ENCODE assay signal across 27 cellular contexts in genomic region chr1:1926886-1927660, GRCh38. TPM values are rescaled to one million over a fixed set of nuclear protein-coding genes. Genes with fewer than 3 reads are reported as not detected.
DNase-seq lines count a peak whose midpoint lies in the region; ATAC-seq, FAIRE-seq and TF ChIP-seq lines count a peak whose summit lies in the region.
"Had no signal": no experiment of that assay in that cellular context is flagged by ENCODE, and none has a peak within 500 bp of the region (broad histone marks: within the 10 kb centered on the region; RNA-seq: fewer than 3 reads in every experiment).

No MANE protein-coding gene starts in this region.

- no peaks in the 10 kb centered on the region for H3K9me3 Mint-ChIP-seq in activated CD8-positive, alpha-beta memory T cell treated with anti-CD3 and anti-CD28 coated beads, Interleukin-2, amount 10 ng/mL, durations not matched to agents 7 days and 5 days (ENCODE audit: low read depth)
- peaks cover 0 to 4% (median 0%) of the 10 kb centered on the region in 7 donors for H3K9me3 Mint-ChIP-seq in CD14-positive monocyte
- H3K9me3 Mint-ChIP-seq: CD4-positive, alpha-beta memory T cell; IgD-negative memory B cell had no signal

- intact Hi-C loops in left cardiac atrium (cut with DNase I) (no loop called here), HepG2 (cut with micrococcal nuclease; ENCODE audit: unreplicated experiment) (no loop called here), transverse colon (cut with DNase I; ENCODE audit: low total_unique reads) (no loop called here), CD14-positive monocyte (cut with micrococcal nuclease) (no loop called here)

- no peaks in the 10 kb centered on the region for H3K9me3 ChIP-seq in HepG2 (ENCODE audit: low read length)
- H3K9me3 ChIP-seq in transverse colon: no peaks in the 10 kb centered on the region

- no peak overlapping the region for H2AFZ ChIP-seq in HepG2 (ENCODE audit: low read length)
- H2AFZ ChIP-seq: PC-9 had no signal

- WGBS in HepG2 (ENCODE audit: low lambda C conversion rate): 35% methylated on average over 8 of the region's 21 CpGs
- WGBS in transverse colon (ENCODE audit: low coverage in 1 of 2), 2 donors: 75% methylated on average over 18 of the region's 21 CpGs; no CpG with 5 or more reads in 1 of the 2 donors

- FAIRE-seq in HepG2 (lab: Jason Lieb, UNC): no peak
- FAIRE-seq in H54 (lab: Jason Lieb, UNC): no peak
- FAIRE-seq: G401.6, GM12878, GM19239 had no signal

- no peak overlapping the region for H3K4me2 ChIP-seq in HepG2 (ENCODE audit: low read depth, low read length)
- H3K4me2 ChIP-seq: KMS-11, PC-9 had no signal

- H3K4me3 ChIP-seq in HepG2 (replicated peaks in 1 of 3; ENCODE audit: insufficient read depth in 1 of 3, low read depth in 2 of 3, low read length in 3 of 3) (no peak overlapping the region), transverse colon (no peak overlapping the region)
- H3K4me3 ChIP-seq: GM12878, PC-9 had no signal

- POLR2A ChIA-PET in HepG2 (lab: Yijun Ruan, JAX): no interaction called here

- H3K36me3 Mint-ChIP-seq in activated CD8-positive, alpha-beta memory T cell treated with anti-CD3 and anti-CD28 coated beads, Interleukin-2, amount 10 ng/mL, durations not matched to agents 7 days and 5 days: no peaks in the 10 kb centered on the region
- no peaks in the 10 kb centered on the region for H3K36me3 Mint-ChIP-seq in CD14-positive monocyte
- H3K36me3 Mint-ChIP-seq: CD4-positive, alpha-beta memory T cell; IgD-negative memory B cell had no signal

- H3K4me3 Mint-ChIP-seq in activated CD8-positive, alpha-beta memory T cell treated with anti-CD3 and anti-CD28 coated beads, Interleukin-2, amount 10 ng/mL, durations not matched to agents 7 days and 5 days: no peak overlapping the region
- H3K4me3 Mint-ChIP-seq in CD14-positive monocyte: no peak overlapping the region
- H3K4me3 Mint-ChIP-seq: CD4-positive, alpha-beta memory T cell; H9; IgD-negative memory B cell had no signal

- no peak for TF ChIP-seq EP300 in HepG2 (IDR thresholded peaks at IDR 0.05; ENCODE audit: low read depth in 2 of 2, low read length in 2 of 2)
- no peak for TF ChIP-seq EP300 in HepG2 (CRISPR knock-in tag; IDR thresholded peaks at IDR 0.05; ENCODE audit: borderline replicate concordance)
- TF ChIP-seq EP300 in transverse colon (IDR thresholded peaks at IDR 0.05; ENCODE audit: low read depth): no peak

- H3K79me2 ChIP-seq in HepG2 (ENCODE audit: insufficient read depth, low read length): no peaks in the 10 kb centered on the region

- TF ChIP-seq POLR2A in HepG2 (IDR thresholded peaks at IDR 0.05; ENCODE audit: insufficient read depth in 1 of 2, low read depth in 2 of 2, low read length in 2 of 2): no peak
- no peak for TF ChIP-seq POLR2A in transverse colon (IDR thresholded peaks at IDR 0.05)
- TF ChIP-seq POLR2A in H54 (IDR thresholded peaks at IDR 0.05; ENCODE audit: low read depth, low read length): no peak

- H3K4me1 Mint-ChIP-seq in activated CD8-positive, alpha-beta memory T cell treated with anti-CD3 and anti-CD28 coated beads, Interleukin-2, amount 10 ng/mL, durations not matched to agents 7 days and 5 days: no peaks in the 10 kb centered on the region
- H3K4me1 Mint-ChIP-seq in CD14-positive monocyte: no peaks in the 10 kb centered on the region
- H3K4me1 Mint-ChIP-seq: CD4-positive, alpha-beta memory T cell had no signal

- H3K36me3 ChIP-seq in HepG2 (replicated peaks in 1 of 2; ENCODE audit: control insufficient read depth in 1 of 2, insufficient read depth in 2 of 2, low read length in 2 of 2) (no peaks in the 10 kb centered on the region), transverse colon (no peaks in the 10 kb centered on the region)

- H3K27ac ChIP-seq in HepG2 (ENCODE audit: extremely low read length, insufficient read depth, low read length): no peak overlapping the region
- no peak overlapping the region for H3K27ac ChIP-seq in transverse colon
- H3K27ac ChIP-seq: KMS-11, PC-9 had no signal

- no peaks in the 10 kb centered on the region for H3K27me3 Mint-ChIP-seq in activated CD8-positive, alpha-beta memory T cell treated with anti-CD3 and anti-CD28 coated beads, Interleukin-2, amount 10 ng/mL, durations not matched to agents 7 days and 5 days
- H3K27me3 Mint-ChIP-seq in CD14-positive monocyte (ENCODE audit: low read depth in 3 of 3): peaks cover 5 to 7% (median 5%) of the 10 kb centered on the region in 3 donors
- H3K27me3 Mint-ChIP-seq: CD4-positive, alpha-beta memory T cell had no signal

- no peak for ATAC-seq in activated CD8-positive, alpha-beta memory T cell treated with anti-CD3 and anti-CD28 coated beads, Interleukin-2, amount 10 ng/mL, durations not matched to agents 7 days and 5 days
- ATAC-seq in left cardiac atrium: no peak
- no peak for ATAC-seq in HepG2
- no peak for ATAC-seq in GM18519 (IDR thresholded peaks at IDR 0.05; ENCODE audit: low FRiP score, unreplicated experiment)
- ATAC-seq: GM12878 had no signal

- peak; percentile 33 for DNase-seq in activated CD8-positive, alpha-beta memory T cell treated with anti-CD3 and anti-CD28 coated beads, Interleukin-2, amount 10 ng/mL, durations not matched to agents 7 days and 5 days
- no peak for DNase-seq in activated CD8-positive, alpha-beta memory T cell treated with anti-CD3 and anti-CD28 coated beads, Interleukin-2, amount 50 U/mL, for 48 hours
- DNase-seq in left cardiac atrium (peak; percentile 9), HepG2 (ENCODE audit: low spot score) (no peak), transverse colon (peak; percentile 6), CD14-positive monocyte (ENCODE audit: low spot score) (no peak), H54 (ENCODE audit: insufficient read length, low spot score) (no peak)
- DNase-seq: 8988T; ACHN; CD4-positive, alpha-beta memory T cell; COR-L47; MM.1S; NCI-H1417; NCI-H1694; NCI-H2029 treated with DMSO at 0.1 percent for 48 hours; NCI-H526 treated with DMSO at 0.1 percent for 48 hours; PC-9; SHP77 had no signal

- BruUV-seq in HepG2 (replicated peaks; lab: Mats Ljungman, UMichigan): no TSS peak

- TF ChIP-seq CTCF in HepG2 (CRISPR knock-in tag; IDR thresholded peaks at IDR 0.05): no peak
- no peak for TF ChIP-seq CTCF in transverse colon (IDR thresholded peaks at IDR 0.05)
- no peak for TF ChIP-seq CTCF in CD14-positive monocyte (IDR thresholded peaks at IDR 0.05)

- H3K4me1 ChIP-seq in HepG2 (ENCODE audit: insufficient read depth, low read length) (peaks cover 43% of the 10 kb centered on the region), transverse colon (peaks cover 3 to 14% (median 11%) of the 10 kb centered on the region in 4 donors)

- CTCF ChIA-PET in activated CD8-positive, alpha-beta memory T cell treated with anti-CD3 and anti-CD28 coated beads, Interleukin-2, amount 10 ng/mL, durations not matched to agents 7 days and 5 days (lab: Charles Lee): no interaction called here
- CTCF ChIA-PET in HepG2 (lab: Yijun Ruan, JAX; ENCODE audit: low intra/inter-chr PET ratio, low total read pairs): no interaction called here

- H3K27me3 ChIP-seq in HepG2 (ENCODE audit: control insufficient read depth in 1 of 2, insufficient read depth in 2 of 2, low read length in 2 of 2): peaks cover 26 to 47% of the 10 kb centered on the region in 2 experiments; a peak in 4 of 5 replicates
- no peaks in the 10 kb centered on the region for H3K27me3 ChIP-seq in transverse colon

- H3K27ac Mint-ChIP-seq in activated CD8-positive, alpha-beta memory T cell treated with anti-CD3 and anti-CD28 coated beads, Interleukin-2, amount 10 ng/mL, durations not matched to agents 7 days and 5 days: no peak overlapping the region
- no peak overlapping the region for H3K27ac Mint-ChIP-seq in CD14-positive monocyte
- H3K27ac Mint-ChIP-seq: CD4-positive, alpha-beta memory T cell; H9; IgD-negative memory B cell had no signal

- no peak overlapping the region for H3K9ac ChIP-seq in HepG2 (ENCODE audit: insufficient read depth, low read depth, low read length)
- H3K9ac ChIP-seq: KMS-11 had no signal

- in situ Hi-C loops in HepG2 (cut with HindIII; ENCODE audit: extremely low pct_ligation_motif_present, low pct_unique_long_range_greater_than_20kb): no loop called here
- in situ Hi-C loops in transverse colon (cut with MboI; ENCODE audit: low pct_ligation_motif_present in 1 of 4, low pct_unique_long_range_greater_than_20kb in 1 of 4, low sequenced_read_pairs in 3 of 4): no loop called here

- no peak for TF ChIP-seq RAD21 in HepG2 (CRISPR knock-in tag; IDR thresholded peaks at IDR 0.05)

- no peaks in the 10 kb centered on the region for H4K20me1 ChIP-seq in HepG2 (ENCODE audit: insufficient read depth, low read length)

RNA-seq across cellular contexts. Expression of gene TMEM52, which starts 8.0 kb away (rescaled TPM):
- total RNA-seq in activated CD8-positive, alpha-beta memory T cell treated with anti-CD3 and anti-CD28 coated beads, Interleukin-2, amount 10 ng/mL, durations not matched to agents 7 days and 5 days: not detected
- total RNA-seq in left cardiac atrium (under 1 TPM; 0.68 to 0.82 TPM), HepG2 (2016; rRNA removed; fragmentation: Illumina TruSeq; extraction: Trizol) (12.9 and 18.7 TPM in 2 replicates), transverse colon (1 to 10 TPM in 3 of 4 donors, not detected in 1; 5.2 to 9.5 (median 5.3) TPM)
- total RNA-seq in HepG2 (2016; cell fraction: cytosol; rRNA removed; fragmentation: Illumina TruSeq; extraction: Trizol; ENCODE audit: low read depth): 49.1 and 56.2 TPM in 2 replicates
- 9.2 and 18.5 TPM in 2 replicates for total RNA-seq in HepG2 (2016; cell fraction: insoluble cytoplasmic fraction; rRNA removed; fragmentation: Illumina TruSeq; extraction: Trizol)
- total RNA-seq in HepG2 (2016; cell fraction: membrane; rRNA removed; fragmentation: Illumina TruSeq; extraction: Trizol): 52.4 and 62.3 TPM in 2 replicates
- 7.7 and 11.9 TPM in 2 replicates for total RNA-seq in HepG2 (2016; cell fraction: nucleus; rRNA removed; fragmentation: Illumina TruSeq; extraction: Trizol)
- polyA plus RNA-seq in HepG2 (2011; rRNA removed) (13.2 and 15.3 TPM in 2 replicates), CD14-positive monocyte (not detected)
- polyA plus RNA-seq in HepG2 (2011; cell fraction: cytosol; rRNA removed): 12.8 and 25.5 TPM in 2 replicates
- 29.4 and 36.3 TPM in 2 replicates for polyA plus RNA-seq in HepG2 (2011; cell fraction: nucleus; rRNA removed)
- 6.6 and 7.8 TPM in 2 replicates for polyA plus RNA-seq in HepG2 (2012)
- polyA plus RNA-seq in HepG2 (2016; cell fraction: cytosol; fragmentation: Illumina TruSeq; extraction: Trizol; ENCODE audit: low read depth): 77.9 and 88.5 TPM in 2 replicates
- 13.6 and 17.5 TPM in 2 replicates for polyA plus RNA-seq in HepG2 (2016; cell fraction: insoluble cytoplasmic fraction; fragmentation: Illumina TruSeq; extraction: Trizol; ENCODE audit: low read depth)
- 69.4 and 73.4 TPM in 2 replicates for polyA plus RNA-seq in HepG2 (2016; cell fraction: membrane; fragmentation: Illumina TruSeq; extraction: Trizol; ENCODE audit: low read depth)
- polyA plus RNA-seq in HepG2 (2016; cell fraction: nucleus; fragmentation: Illumina TruSeq; extraction: Trizol; ENCODE audit: insufficient read depth, low read depth): 21.1 and 21.2 TPM in 2 replicates
- 1.1 and 27.0 TPM in 2 replicates for polyA minus RNA-seq in HepG2 (2011; rRNA and poly(A)+ RNA removed; ENCODE audit: low replicate concordance)
- 7.6 and 7.8 TPM in 2 replicates for polyA minus RNA-seq in HepG2 (2011; cell fraction: cytosol; rRNA and poly(A)+ RNA removed)
- 2.3 and 2.6 TPM in 2 replicates for polyA minus RNA-seq in HepG2 (2011; cell fraction: nucleus; rRNA and poly(A)+ RNA removed)
- total RNA-seq: SK-MEL-5 had no signal
- polyA plus RNA-seq: CD4-positive, alpha-beta memory T cell; IgD-negative memory B cell had no signal

RNA-seq across cellular contexts. Expression of gene CALML6, which starts 12.0 kb away (rescaled TPM):
- total RNA-seq in activated CD8-positive, alpha-beta memory T cell treated with anti-CD3 and anti-CD28 coated beads, Interleukin-2, amount 10 ng/mL, durations not matched to agents 7 days and 5 days: under 1 TPM in 1 of 2 experiments, not detected in 1; 0.45 TPM
- total RNA-seq in left cardiac atrium (under 1 TPM in 1 of 2 donors, not detected in 1; 0.21 TPM), HepG2 (2016; rRNA removed; fragmentation: Illumina TruSeq; extraction: Trizol) (0.11 TPM in 1 of 2 replicates, not detected in the other), transverse colon (under 1 TPM in 1 of 4 donors, not detected in 3; 0.48 TPM)
- not detected in 2 replicates for total RNA-seq in HepG2 (2016; cell fraction: cytosol; rRNA removed; fragmentation: Illumina TruSeq; extraction: Trizol; ENCODE audit: low read depth)
- 0.13 TPM in 1 of 2 replicates, not detected in the other for total RNA-seq in HepG2 (2016; cell fraction: insoluble cytoplasmic fraction; rRNA removed; fragmentation: Illumina TruSeq; extraction: Trizol)
- not detected in 2 replicates for total RNA-seq in HepG2 (2016; cell fraction: membrane; rRNA removed; fragmentation: Illumina TruSeq; extraction: Trizol)
- not detected in 2 replicates for total RNA-seq in HepG2 (2016; cell fraction: nucleus; rRNA removed; fragmentation: Illumina TruSeq; extraction: Trizol)
- polyA plus RNA-seq in HepG2 (2011; rRNA removed) (0.12 TPM in 1 of 2 replicates, not detected in the other), CD14-positive monocyte (not detected)
- polyA plus RNA-seq in HepG2 (2011; cell fraction: cytosol; rRNA removed): not detected in 2 replicates
- polyA plus RNA-seq in HepG2 (2011; cell fraction: nucleus; rRNA removed): 0.80 and 1.5 TPM in 2 replicates
- polyA plus RNA-seq in HepG2 (2012): not detected in 2 replicates
- polyA plus RNA-seq in HepG2 (2016; cell fraction: cytosol; fragmentation: Illumina TruSeq; extraction: Trizol; ENCODE audit: low read depth): not detected in 2 replicates
- not detected in 2 replicates for polyA plus RNA-seq in HepG2 (2016; cell fraction: insoluble cytoplasmic fraction; fragmentation: Illumina TruSeq; extraction: Trizol; ENCODE audit: low read depth)
- polyA plus RNA-seq in HepG2 (2016; cell fraction: membrane; fragmentation: Illumina TruSeq; extraction: Trizol; ENCODE audit: low read depth): not detected in 2 replicates
- polyA plus RNA-seq in HepG2 (2016; cell fraction: nucleus; fragmentation: Illumina TruSeq; extraction: Trizol; ENCODE audit: insufficient read depth, low read depth): 0.38 and 0.87 TPM in 2 replicates
- not detected in 2 replicates for polyA minus RNA-seq in HepG2 (2011; rRNA and poly(A)+ RNA removed; ENCODE audit: low replicate concordance)
- not detected in 2 replicates for polyA minus RNA-seq in HepG2 (2011; cell fraction: cytosol; rRNA and poly(A)+ RNA removed)
- polyA minus RNA-seq in HepG2 (2011; cell fraction: nucleus; rRNA and poly(A)+ RNA removed): 0.64 TPM in 1 of 2 replicates, not detected in the other
- total RNA-seq: RPMI7951 had no signal
- polyA plus RNA-seq: CD4-positive, alpha-beta memory T cell; IgD-negative memory B cell had no signal

RNA-seq across cellular contexts. Expression of gene GNB1, which starts 36.2 kb away (rescaled TPM):
- total RNA-seq in activated CD8-positive, alpha-beta memory T cell treated with anti-CD3 and anti-CD28 coated beads, Interleukin-2, amount 10 ng/mL, durations not matched to agents 7 days and 5 days: 100 to 1,000 TPM; 426 to 473 TPM
- total RNA-seq in left cardiac atrium (100 to 1,000 TPM; 188 to 206 TPM), HepG2 (2016; rRNA removed; fragmentation: Illumina TruSeq; extraction: Trizol) (66.2 and 76.7 TPM in 2 replicates), transverse colon (100 to 1,000 TPM; 123 to 191 (median 174) TPM)
- total RNA-seq in HepG2 (2016; cell fraction: cytosol; rRNA removed; fragmentation: Illumina TruSeq; extraction: Trizol; ENCODE audit: low read depth): 98.5 and 108 TPM in 2 replicates
- 68.2 and 68.8 TPM in 2 replicates for total RNA-seq in HepG2 (2016; cell fraction: insoluble cytoplasmic fraction; rRNA removed; fragmentation: Illumina TruSeq; extraction: Trizol)
- total RNA-seq in HepG2 (2016; cell fraction: membrane; rRNA removed; fragmentation: Illumina TruSeq; extraction: Trizol): 163 and 168 TPM in 2 replicates
- 45.2 and 49.3 TPM in 2 replicates for total RNA-seq in HepG2 (2016; cell fraction: nucleus; rRNA removed; fragmentation: Illumina TruSeq; extraction: Trizol)
- polyA plus RNA-seq in HepG2 (2011; rRNA removed) (327 and 345 TPM in 2 replicates), CD14-positive monocyte (100 to 1,000 TPM in 1 of 2 donors, 10 to 100 TPM in 1; 41.9 to 111 TPM)
- polyA plus RNA-seq in HepG2 (2011; cell fraction: cytosol; rRNA removed): 278 and 286 TPM in 2 replicates
- 169 and 179 TPM in 2 replicates for polyA plus RNA-seq in HepG2 (2011; cell fraction: nucleus; rRNA removed)
- polyA plus RNA-seq in HepG2 (2012): 196 and 197 TPM in 2 replicates
- polyA plus RNA-seq in HepG2 (2016; cell fraction: cytosol; fragmentation: Illumina TruSeq; extraction: Trizol; ENCODE audit: low read depth): 302 and 370 TPM in 2 replicates
- polyA plus RNA-seq in HepG2 (2016; cell fraction: insoluble cytoplasmic fraction; fragmentation: Illumina TruSeq; extraction: Trizol; ENCODE audit: low read depth): 201 and 257 TPM in 2 replicates
- polyA plus RNA-seq in HepG2 (2016; cell fraction: membrane; fragmentation: Illumina TruSeq; extraction: Trizol; ENCODE audit: low read depth): 387 and 445 TPM in 2 replicates
- polyA plus RNA-seq in HepG2 (2016; cell fraction: nucleus; fragmentation: Illumina TruSeq; extraction: Trizol; ENCODE audit: insufficient read depth, low read depth): 156 and 160 TPM in 2 replicates
- polyA minus RNA-seq in HepG2 (2011; rRNA and poly(A)+ RNA removed; ENCODE audit: low replicate concordance): 349 and 450 TPM in 2 replicates
- polyA minus RNA-seq in HepG2 (2011; cell fraction: cytosol; rRNA and poly(A)+ RNA removed): 168 and 187 TPM in 2 replicates
- 63.1 and 70.6 TPM in 2 replicates for polyA minus RNA-seq in HepG2 (2011; cell fraction: nucleus; rRNA and poly(A)+ RNA removed)

Comparison
In these comparisons a context has a peak if more than half of its experiments do, and no peak if none do; other contexts are left out.
1. DNase-seq: peak in activated CD8-positive, alpha-beta memory T cell treated with anti-CD3 and anti-CD28 coated beads, Interleukin-2, amount 10 ng/mL, durations not matched to agents 7 days and 5 days (single experiment), left cardiac atrium (single experiment) and transverse colon (single experiment); none in activated CD8-positive, alpha-beta memory T cell treated with anti-CD3 and anti-CD28 coated beads, Interleukin-2, amount 50 U/mL, for 48 hours (single experiment), HepG2 (single experiment), CD14-positive monocyte (single experiment) and H54 (single experiment).